11 cellular contexts compared by ENCODE assay signal in genomic region chr9:113992276-113992951, GRCh38.
DNase-seq lines count a peak whose midpoint lies in the region; ATAC-seq, FAIRE-seq and TF ChIP-seq lines count a peak whose summit lies in the region.
"Had no signal": no experiment of that assay in that cellular context is flagged by ENCODE, and none has a peak within 500 bp of the region (broad histone marks: within the 10 kb centered on the region; RNA-seq: fewer than 3 reads in every experiment).

No MANE protein-coding gene starts in this region.

- peaks cover 0 to 4% (median 0%) of the 10 kb centered on the region in 5 donors for H3K36me3 Mint-ChIP-seq in naive thymus-derived CD4-positive, alpha-beta T cell
- H3K36me3 Mint-ChIP-seq: activated naive CD4-positive, alpha-beta T cell treated with anti-CD3 and anti-CD28 coated beads, Interleukin-2, amount 50 U/mL, for 24 hours had no signal

- H3K27ac Mint-ChIP-seq in stimulated activated naive CD8-positive, alpha-beta T cell treated with anti-CD3 and anti-CD28 coated beads, Interleukin-15, amount 100 ng/mL, for 72 hours: peak overlapping the region; percentile 52 to 84
- H3K27ac Mint-ChIP-seq in naive thymus-derived CD4-positive, alpha-beta T cell: no peak overlapping the region
- H3K27ac Mint-ChIP-seq: activated naive CD4-positive, alpha-beta T cell treated with anti-CD3 and anti-CD28 coated beads, Interleukin-2, amount 50 U/mL, for 24 hours had no signal

- H3K4me1 Mint-ChIP-seq in stimulated activated naive CD8-positive, alpha-beta T cell treated with anti-CD3 and anti-CD28 coated beads, Interleukin-15, amount 100 ng/mL, for 72 hours: peaks cover 27% of the 10 kb centered on the region
- peaks cover 0 to 17% (median 4%) of the 10 kb centered on the region in 7 donors for H3K4me1 Mint-ChIP-seq in naive thymus-derived CD4-positive, alpha-beta T cell

- H3K9me3 ChIP-seq in naive thymus-derived CD4-positive, alpha-beta T cell (ENCODE audit: control insufficient read depth in 2 of 3, low read length in 3 of 3): no peaks in the 10 kb centered on the region
- no peaks in the 10 kb centered on the region for H3K9me3 ChIP-seq in WERI-Rb-1 (ENCODE audit: severe bottlenecking)
- H3K9me3 ChIP-seq: sigmoid colon had no signal

- H3K4me3 Mint-ChIP-seq in stimulated activated naive CD8-positive, alpha-beta T cell treated with anti-CD3 and anti-CD28 coated beads, Interleukin-15, amount 100 ng/mL, for 72 hours: peak overlapping the region in 1 of 2 donors; percentile 16
- no peak overlapping the region for H3K4me3 Mint-ChIP-seq in naive thymus-derived CD4-positive, alpha-beta T cell
- H3K4me3 Mint-ChIP-seq: activated naive CD4-positive, alpha-beta T cell treated with anti-CD3 and anti-CD28 coated beads, Interleukin-2, amount 50 U/mL, for 24 hours had no signal

- no peak for ATAC-seq in stimulated activated naive CD8-positive, alpha-beta T cell treated with anti-CD3 and anti-CD28 coated beads, Interleukin-15, amount 100 ng/mL, for 72 hours
- no peak for ATAC-seq in stimulated activated naive CD8-positive, alpha-beta T cell treated with anti-CD3 and anti-CD28 coated beads, Interleukin-15, Interleukin-2, amounts not matched to agents 100 U/mL and 50 U/mL, for 24 hours
- ATAC-seq in naive thymus-derived CD4-positive, alpha-beta T cell: peak; percentile 45
- no peak for ATAC-seq in GM18511 (IDR thresholded peaks at IDR 0.05; ENCODE audit: unreplicated experiment)
- no peak for ATAC-seq in activated CD4-positive, CD25-positive, alpha-beta regulatory T cell treated with anti-CD3 and anti-CD28 coated beads, Interleukin-2, amount 50 U/mL, for 24 hours

- H3K36me3 ChIP-seq in naive thymus-derived CD4-positive, alpha-beta T cell (ENCODE audit: control insufficient read depth in 2 of 3, insufficient read depth in 3 of 3, low read length in 3 of 3): no peaks in the 10 kb centered on the region
- no peaks in the 10 kb centered on the region for H3K36me3 ChIP-seq in WERI-Rb-1

- H3K27ac ChIP-seq in naive thymus-derived CD4-positive, alpha-beta T cell (ENCODE audit: low read depth, low read length): no peak overlapping the region
- H3K27ac ChIP-seq in WERI-Rb-1: no peak overlapping the region
- H3K27ac ChIP-seq: sigmoid colon had no signal

- CTCF ChIA-PET in naive thymus-derived CD4-positive, alpha-beta T cell (lab: Charles Lee): no interaction called here

- intact Hi-C loops in naive thymus-derived CD4-positive, alpha-beta T cell (cut with micrococcal nuclease): no loop called here

- H3K4me1 ChIP-seq in naive thymus-derived CD4-positive, alpha-beta T cell (ENCODE audit: control insufficient read depth in 2 of 2, insufficient read depth in 2 of 2, low read length in 2 of 2): no peaks in the 10 kb centered on the region

- POLR2A ChIA-PET in naive thymus-derived CD4-positive, alpha-beta T cell (lab: Charles Lee): no interaction called here

- peaks cover 7% of the 10 kb centered on the region for H3K27me3 Mint-ChIP-seq in stimulated activated naive CD8-positive, alpha-beta T cell treated with anti-CD3 and anti-CD28 coated beads, Interleukin-15, amount 100 ng/mL, for 72 hours
- peaks cover 0 to 7% (median 4%) of the 10 kb centered on the region in 5 donors for H3K27me3 Mint-ChIP-seq in naive thymus-derived CD4-positive, alpha-beta T cell
- H3K27me3 Mint-ChIP-seq: activated naive CD4-positive, alpha-beta T cell treated with anti-CD3 and anti-CD28 coated beads, Interleukin-2, amount 50 U/mL, for 24 hours had no signal

- no peak for DNase-seq in stimulated activated naive CD8-positive, alpha-beta T cell treated with anti-CD3 and anti-CD28 coated beads, Interleukin-15, amount 100 ng/mL, for 72 hours
- DNase-seq in stimulated activated naive CD8-positive, alpha-beta T cell treated with anti-CD3 and anti-CD28 coated beads, Interleukin-15, Interleukin-2, amounts not matched to agents 100 U/mL and 50 U/mL, for 24 hours: no peak
- peak; percentile 68 to 79 for DNase-seq in frontal cortex (ENCODE audit: low spot score in 2 of 2)
- DNase-seq in naive thymus-derived CD4-positive, alpha-beta T cell: no peak
- no peak for DNase-seq in WERI-Rb-1
- no peak for DNase-seq in AG08395 (ENCODE audit: low spot score)
- DNase-seq: NCI-H1930, sigmoid colon had no signal

- no peak overlapping the region for H3K4me3 ChIP-seq in naive thymus-derived CD4-positive, alpha-beta T cell (ENCODE audit: low read length)
- H3K4me3 ChIP-seq in WERI-Rb-1 (ENCODE audit: low read depth, low read length): no peak overlapping the region

- no peaks in the 10 kb centered on the region for H3K9me3 Mint-ChIP-seq in stimulated activated naive CD8-positive, alpha-beta T cell treated with anti-CD3 and anti-CD28 coated beads, Interleukin-15, amount 100 ng/mL, for 72 hours
- no peaks in the 10 kb centered on the region for H3K9me3 Mint-ChIP-seq in naive thymus-derived CD4-positive, alpha-beta T cell
- H3K9me3 Mint-ChIP-seq: activated naive CD4-positive, alpha-beta T cell treated with anti-CD3 and anti-CD28 coated beads, Interleukin-2, amount 50 U/mL, for 24 hours had no signal

- H3K27me3 ChIP-seq in naive thymus-derived CD4-positive, alpha-beta T cell (ENCODE audit: control insufficient read depth in 2 of 2, insufficient read depth in 2 of 2, low read length in 2 of 2): no peaks in the 10 kb centered on the region
- peaks cover 9% of the 10 kb centered on the region for H3K27me3 ChIP-seq in WERI-Rb-1 (ENCODE audit: insufficient read depth, low read depth, severe bottlenecking)
- H3K27me3 ChIP-seq: sigmoid colon had no signal

- FAIRE-seq in frontal cortex (lab: Jason Lieb, UNC): peak; percentile 13

- TF ChIP-seq CTCF in WERI-Rb-1 (IDR thresholded peaks at IDR 0.05; ENCODE audit: low read depth, low read length): no peak

Comparison
In these comparisons a context has a peak if more than half of its experiments do, and no peak if none do; other contexts are left out.
1. DNase-seq: peak in frontal cortex (2 of 2); none in stimulated activated naive CD8-positive, alpha-beta T cell treated with anti-CD3 and anti-CD28 coated beads, Interleukin-15, amount 100 ng/mL, for 72 hours (0 of 2), stimulated activated naive CD8-positive, alpha-beta T cell treated with anti-CD3 and anti-CD28 coated beads, Interleukin-15, Interleukin-2, amounts not matched to agents 100 U/mL and 50 U/mL, for 24 hours (single experiment), naive thymus-derived CD4-positive, alpha-beta T cell (0 of 9), WERI-Rb-1 (single experiment) and AG08395 (single experiment).
2. H3K27ac Mint-ChIP-seq: peak in stimulated activated naive CD8-positive, alpha-beta T cell treated with anti-CD3 and anti-CD28 coated beads, Interleukin-15, amount 100 ng/mL, for 72 hours (2 of 2); none in naive thymus-derived CD4-positive, alpha-beta T cell (0 of 9).